Comparison of ENCODE assay signal across 24 cellular contexts in genomic region chr7:78636727-78637126, GRCh38.
"Had no signal": no experiment of that assay in that cellular context is flagged by ENCODE, and none has a peak within 500 bp of the region (broad histone marks: within the 10 kb centered on the region; RNA-seq: fewer than 3 reads in every experiment).

No MANE protein-coding gene starts in this region.

- H3K36me3 ChIP-seq: Peyer's patch, SJCRH30 had no signal

- H3K4me1 ChIP-seq: Peyer's patch, SJCRH30 had no signal

- H3K27ac ChIP-seq: PC-9, Peyer's patch, SJCRH30 had no signal

- DNase-seq: IMR-90, Karpas-422, KG1, MM.1S, MV-4-11, NCI-H1048, NCI-H1105, NCI-H1417, NCI-H1436 treated with DMSO at 0.1 percent for 48 hours, NCI-H1694, NCI-H187 treated with DMSO at 0.1 percent for 48 hours, NCI-H2029 treated with DMSO at 0.1 percent for 48 hours, NCI-H2171 treated with DMSO at 0.1 percent for 48 hours, NCI-H345, NCI-H524, NCI-H526 treated with DMSO at 0.1 percent for 48 hours, NCI-H748 treated with DMSO at 0.1 percent for 48 hours, PC-9, Peyer's patch, SHP77 treated with DMSO at 0.1 percent for 48 hours, SJCRH30 had no signal

- ATAC-seq: HepG2, Right ventricle myocardium inferior, SK-N-SH treated with all-trans-retinoic acid at 6 μM for 48 hours had no signal

- H3K27me3 ChIP-seq: Peyer's patch, SJCRH30 had no signal

- H3K4me3 ChIP-seq: PC-9, Peyer's patch, SJCRH30 had no signal

- H3K4me2 ChIP-seq: PC-9 had no signal
